9 cellular contexts compared by ENCODE assay signal in the genomic region with DNA sequence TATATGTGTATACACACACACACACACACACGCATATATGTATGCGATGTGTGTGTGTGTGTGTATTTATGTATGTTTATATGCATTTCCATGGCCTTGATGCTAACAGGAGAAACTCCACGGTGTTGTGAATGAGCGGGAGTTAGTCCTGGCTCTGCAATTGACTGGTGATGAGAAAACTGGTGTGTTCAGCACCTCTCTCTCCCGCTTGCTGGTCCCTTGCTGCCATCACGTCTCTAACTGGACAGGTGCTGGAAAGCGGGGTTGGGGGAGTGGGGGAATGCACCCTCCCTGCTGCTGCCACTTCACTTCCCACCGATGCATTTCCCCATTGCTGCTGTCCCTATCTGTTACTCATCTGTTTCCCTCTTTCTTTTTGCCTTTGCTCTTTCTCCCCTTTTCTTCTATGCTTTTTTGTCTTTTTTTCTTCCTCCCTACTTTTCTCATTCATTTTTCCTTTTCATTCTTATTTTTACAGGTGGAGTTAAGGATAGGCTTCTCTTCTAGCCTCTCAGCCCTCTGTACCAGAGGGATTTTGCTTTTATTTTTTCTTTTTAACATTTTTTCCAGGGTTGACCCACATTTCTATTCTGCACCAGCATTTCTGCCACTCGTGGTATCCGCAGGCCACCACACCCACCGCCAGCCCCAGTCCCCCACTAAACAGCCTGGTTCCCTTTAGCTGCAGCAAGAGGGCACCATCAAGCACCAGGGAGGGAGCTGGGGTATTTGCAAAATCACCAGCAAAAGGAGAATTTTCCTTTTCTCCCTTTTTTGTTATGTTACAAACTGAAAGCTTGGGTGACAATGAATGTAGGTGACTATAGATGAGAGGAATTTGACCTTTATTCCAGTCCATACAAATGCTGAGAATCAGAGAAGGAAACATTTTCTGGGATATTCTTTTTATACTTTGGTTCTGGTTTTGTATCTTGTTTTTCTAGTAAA.
DNase-seq lines count a peak whose midpoint lies in the region; FAIRE-seq and TF ChIP-seq lines count a peak whose summit lies in the region.
"Had no signal": no experiment of that assay in that cellular context is flagged by ENCODE, and none has a peak within 500 bp of the region (broad histone marks: within the 10 kb centered on the region; RNA-seq: fewer than 3 reads in every experiment).

No MANE protein-coding gene starts in this region.

- no peak for FAIRE-seq in D721Med (lab: Jason Lieb, UNC)
- FAIRE-seq: G401.6 had no signal

- DNase-seq in D721Med (ENCODE audit: insufficient read length, low spot score) (no peak), RWPE1 (ENCODE audit: low spot score) (no peak), fibroblast of mammary gland (ENCODE audit: low read depth) (peak; percentile 7), retina (peak; percentile 42), NCI-H2081 (lab: John Stamatoyannopoulos, UW) (no peak), NCI-H2171 (lab: John Stamatoyannopoulos, UW) (no peak), iPS-NIHi7 (ENCODE audit: extremely low spot score) (no peak), MM.1S (no peak)

- POLR2A ChIA-PET in RWPE1 (lab: Yijun Ruan, JAX; ENCODE audit: low non-redundant PET): no interaction called here

- H3K36me3 ChIP-seq in MM.1S (replicated peaks; ENCODE audit: insufficient read depth, low read length): no peaks in the 10 kb centered on the region

- H3K4me3 ChIP-seq in fibroblast of mammary gland (ENCODE audit: control insufficient read depth, low read depth, low read length) (no peak overlapping the region), MM.1S (ENCODE audit: low read length) (no peak overlapping the region)

- peak overlapping the region; percentile 46 for H3K27ac ChIP-seq in RWPE1
- no peak overlapping the region for H3K27ac ChIP-seq in MM.1S (ENCODE audit: low read length)

- no peak overlapping the region for H3K4me2 ChIP-seq in MM.1S (ENCODE audit: low read depth, low read length)

- no peaks in the 10 kb centered on the region for H3F3A ChIP-seq in MM.1S (ENCODE audit: insufficient read depth, low read length)

- CTCF ChIA-PET in RWPE1 (lab: Yijun Ruan, JAX): interaction anchor here (0.6 to 0.7 kb wide), 2 partner anchors 9 to 66 kb away, joined by 3 to 4 read pairs; no protein-coding TSS in a partner anchor

- H3K27me3 ChIP-seq in MM.1S (replicated peaks; ENCODE audit: insufficient read depth, low read length): no peaks in the 10 kb centered on the region

- no peaks in the 10 kb centered on the region for H3K4me1 ChIP-seq in MM.1S (ENCODE audit: low read length)

- no peaks in the 10 kb centered on the region for H3K79me2 ChIP-seq in MM.1S (ENCODE audit: low read length)

- no peaks in the 10 kb centered on the region for H3K9me3 ChIP-seq in MM.1S (replicated peaks; ENCODE audit: insufficient read depth, low read length)

- H4K20me1 ChIP-seq in MM.1S (ENCODE audit: insufficient read depth, low read length): no peaks in the 10 kb centered on the region

- H3K9ac ChIP-seq in MM.1S (ENCODE audit: low read length): no peak overlapping the region

- no peak overlapping the region for H2AFZ ChIP-seq in MM.1S (ENCODE audit: low read length)

- TF ChIP-seq CTCF in D721Med (IDR thresholded peaks at IDR 0.05; ENCODE audit: insufficient read depth, missing control alignments) (peak; percentile 26), RWPE1 (conservative IDR thresholded peaks at IDR 0.05; ENCODE audit: low read depth) (no peak), fibroblast of mammary gland (conservative IDR thresholded peaks at IDR 0.05; ENCODE audit: control insufficient read depth, insufficient read depth, low read depth, low read length) (peak; percentile 29), MM.1S (IDR thresholded peaks at IDR 0.05; ENCODE audit: low read length) (no peak)

- H3K9me2 ChIP-seq in MM.1S (replicated peaks; ENCODE audit: insufficient read depth, low read length): no peaks in the 10 kb centered on the region

Comparison
In these comparisons a context has a peak if more than half of its experiments do, and no peak if none do; other contexts are left out.
1. DNase-seq: peak in fibroblast of mammary gland (single experiment) and retina (single experiment); none in D721Med (single experiment), RWPE1 (single experiment), NCI-H2081 (0 of 2), NCI-H2171 (single experiment), iPS-NIHi7 (single experiment) and MM.1S (single experiment).
2. CTCF ChIP-seq: peak in D721Med (single experiment) and fibroblast of mammary gland (single experiment); none in RWPE1 (single experiment) and MM.1S (single experiment).